Comparison of ENCODE assay signal across 20 cellular contexts in genomic region chr5:148147415-148147814, GRCh38. TPM values are rescaled to one million over a fixed set of nuclear protein-coding genes. Genes with fewer than 3 reads are reported as not detected.
DNase-seq lines count a peak whose midpoint lies in the region; ATAC-seq and TF ChIP-seq lines count a peak whose summit lies in the region.
"Had no signal": no experiment of that assay in that cellular context is flagged by ENCODE, and none has a peak within 500 bp of the region (broad histone marks: within the 10 kb centered on the region; RNA-seq: fewer than 3 reads in every experiment).

No MANE protein-coding gene starts in this region.

- no peak overlapping the region for H2BK120ac ChIP-seq in H9 (ENCODE audit: low read depth, low read length, poor library complexity, severe bottlenecking)

- peak; percentile 96 for DNase-seq in DMS53 treated with DMSO at 0.1 percent for 48 hours (lab: John Stamatoyannopoulos, UW; ENCODE audit: unreplicated experiment)
- peak; percentile 13 for DNase-seq in NCI-H510A (lab: John Stamatoyannopoulos, UW)
- no peak for DNase-seq in left colon
- DNase-seq in prostate gland (ENCODE audit: low spot score), result peak; percentile 29
- no peak for DNase-seq in NCI-H526 treated with DMSO at 0.1 percent for 48 hours (lab: John Stamatoyannopoulos, UW)
- DNase-seq in H9, result no peak
- DNase-seq: activated CD4-positive, alpha-beta memory T cell treated with anti-CD3 and anti-CD28 coated beads for 36 hours; amniotic stem cell; central memory CD4-positive, alpha-beta T cell; GM23248; NCI-H226; Right ventricle myocardium superior; stimulated activated CD4-positive, alpha-beta T cell treated with anti-CD3 and anti-CD28 coated beads, Interleukin-15, amount 100 ng/mL, for 24 hours had no signal

- no peaks in the 10 kb centered on the region for H3K27me3 Mint-ChIP-seq in H9 (ENCODE audit: low read depth)

- H3K27ac Mint-ChIP-seq in H9, result no peak overlapping the region
- H3K27ac Mint-ChIP-seq: activated CD4-positive, alpha-beta memory T cell treated with anti-CD3 and anti-CD28 coated beads for 36 hours; T-helper 1 cell treated with Interleukin-12 subunit alpha and Interleukin-12 subunit beta and Interleukin-4 antibody, amounts not matched to agents 30 μg/mL and 1 μg/mL, for 36 hours had no signal

- H3K4me2 ChIP-seq in H9 (ENCODE audit: insufficient read depth, insufficient read length, low read length), result no peak overlapping the region

- no peaks in the 10 kb centered on the region for H4K20me1 ChIP-seq in H9 (ENCODE audit: control insufficient read depth, insufficient read depth, insufficient read length)

- no peaks in the 10 kb centered on the region for H3K23me2 ChIP-seq in H9 (ENCODE audit: insufficient read length, low read depth, low read length, poor library complexity, severe bottlenecking)

- H3K4me3 ChIP-seq in prostate gland, result no peak overlapping the region
- H3K4me3 ChIP-seq: esophagus muscularis mucosa, gastroesophageal sphincter, GM23248 had no signal

- H2BK15ac ChIP-seq in H9 (ENCODE audit: low read depth, low read length), result no peak overlapping the region

- H3K4ac ChIP-seq in H9 (ENCODE audit: low read depth, low read length), result no peak overlapping the region

- no peak overlapping the region for H2BK5ac ChIP-seq in H9 (ENCODE audit: insufficient read length, low read length)

- no peak overlapping the region for H2AK5ac ChIP-seq in H9 (ENCODE audit: insufficient read length, low read length)

- H3K56ac ChIP-seq in H9 (ENCODE audit: insufficient read length, low read depth, low read length), result no peak overlapping the region

- H3K9me3 ChIP-seq in prostate gland (no peaks in the 10 kb centered on the region), H9 (ENCODE audit: control insufficient read depth, low read depth, low read length) (no peaks in the 10 kb centered on the region)
- H3K9me3 ChIP-seq: esophagus muscularis mucosa, gastroesophageal sphincter had no signal

- H3K4me3 Mint-ChIP-seq in H9, result no peak overlapping the region
- H3K4me3 Mint-ChIP-seq: activated CD4-positive, alpha-beta memory T cell treated with anti-CD3 and anti-CD28 coated beads for 36 hours; T-helper 1 cell treated with Interleukin-12 subunit alpha and Interleukin-12 subunit beta and Interleukin-4 antibody, amounts not matched to agents 30 μg/mL and 1 μg/mL, for 36 hours had no signal

- no peaks in the 10 kb centered on the region for H3K9me3 Mint-ChIP-seq in H9
- H3K9me3 Mint-ChIP-seq: activated CD4-positive, alpha-beta memory T cell treated with anti-CD3 and anti-CD28 coated beads for 36 hours; T-helper 1 cell treated with Interleukin-12 subunit alpha and Interleukin-12 subunit beta and Interleukin-4 antibody, amounts not matched to agents 30 μg/mL and 1 μg/mL, for 36 hours had no signal

- no peak overlapping the region for H3K23ac ChIP-seq in H9 (ENCODE audit: insufficient read length, low read depth, low read length)

- H3K4me1 ChIP-seq in prostate gland (replicated peaks) (peaks cover 11% of the 10 kb centered on the region), H9 (ENCODE audit: insufficient read depth, low read length) (no peaks in the 10 kb centered on the region)
- H3K4me1 ChIP-seq: esophagus muscularis mucosa, gastroesophageal sphincter had no signal

- H4K5ac ChIP-seq in H9 (ENCODE audit: insufficient read length, low read depth, low read length), result no peak overlapping the region

- H3K27ac ChIP-seq in prostate gland (peak overlapping the region; percentile 58 to 61), H9 (ENCODE audit: insufficient read length, low read depth, low read length) (no peak overlapping the region)
- H3K27ac ChIP-seq: esophagus muscularis mucosa, gastroesophageal sphincter, GM23248 had no signal

- intact Hi-C loops in left colon (cut with DNase I, micrococcal nuclease) (no loop called here), prostate gland (cut with DNase I) (no loop called here)

- TF ChIP-seq CTCF in prostate gland (IDR thresholded peaks at IDR 0.05) (no peak), H9 (conservative IDR thresholded peaks at IDR 0.05) (no peak)

- no peak overlapping the region for H2BK12ac ChIP-seq in H9 (ENCODE audit: insufficient read length, low read depth, low read length)

- no peak overlapping the region for H3K9ac ChIP-seq in H9 (ENCODE audit: extremely low read depth, insufficient read length, low read length)
- H3K9ac ChIP-seq: GM23248 had no signal

- H3K14ac ChIP-seq in H9 (ENCODE audit: insufficient read depth, low read length), result no peak overlapping the region

- no peaks in the 10 kb centered on the region for H3K79me2 ChIP-seq in H9 (ENCODE audit: insufficient read depth, low read length)

- H4K91ac ChIP-seq in H9 (ENCODE audit: insufficient read length, low read depth, low read length), result no peak overlapping the region

- H3K36me3 ChIP-seq in prostate gland, result no peaks in the 10 kb centered on the region
- H3K36me3 ChIP-seq: esophagus muscularis mucosa, gastroesophageal sphincter had no signal

- no peaks in the 10 kb centered on the region for H3K4me1 Mint-ChIP-seq in H9

- H4K8ac ChIP-seq in H9 (replicated peaks; ENCODE audit: insufficient read length, low read depth, low read length), result no peak overlapping the region

- H3K36me3 Mint-ChIP-seq in H9 (ENCODE audit: insufficient read depth in 1 of 3, low read depth in 3 of 3), result no peaks in the 10 kb centered on the region
- H3K36me3 Mint-ChIP-seq: activated CD4-positive, alpha-beta memory T cell treated with anti-CD3 and anti-CD28 coated beads for 36 hours had no signal

- no peak overlapping the region for H2BK20ac ChIP-seq in H9 (ENCODE audit: low read depth, low read length, poor library complexity, severe bottlenecking)

- ATAC-seq in left colon (peak; percentile 88), GM18858 (IDR thresholded peaks at IDR 0.05; ENCODE audit: unreplicated experiment) (no peak), HG03097 (IDR thresholded peaks at IDR 0.05; ENCODE audit: low FRiP score, unreplicated experiment) (no peak)
- ATAC-seq: gastroesophageal sphincter had no signal

- TF ChIP-seq POLR2A in prostate gland (IDR thresholded peaks at IDR 0.05), result no peak

- no peak overlapping the region for H2AFZ ChIP-seq in H9 (ENCODE audit: low read length)
- H2AFZ ChIP-seq: GM23248 had no signal

- no peaks in the 10 kb centered on the region for H3K27me3 ChIP-seq in prostate gland (replicated peaks; ENCODE audit: insufficient read depth)
- no peaks in the 10 kb centered on the region for H3K27me3 ChIP-seq in H9 (ENCODE audit: insufficient read depth, low read length)
- H3K27me3 ChIP-seq: esophagus muscularis mucosa, gastroesophageal sphincter had no signal

- 56% methylated on average over 4 of the region's 4 CpGs for WGBS in prostate gland
- WGBS in H9 (ENCODE audit: extremely low coverage, insufficient read length, low lambda C conversion rate), result no CpG with 5 or more reads among the region's 4 CpGs

- H3T11ph ChIP-seq in H9 (ENCODE audit: low read length), result no peak overlapping the region

- no peak overlapping the region for H3K18ac ChIP-seq in H9 (ENCODE audit: insufficient read length, low read depth, low read length)

- H3K79me1 ChIP-seq in H9 (ENCODE audit: insufficient read depth, low read depth, low read length, poor library complexity, severe bottlenecking), result no peaks in the 10 kb centered on the region

RNA-seq across cellular contexts. Expression of gene SPINK14, which starts 20.9 kb away (rescaled TPM):
- not detected for total RNA-seq in left colon
- total RNA-seq in prostate gland, result not detected
- not detected in 2 replicates for total RNA-seq in H9 (2021)
- total RNA-seq: activated CD4-positive, alpha-beta memory T cell treated with anti-CD3 and anti-CD28 coated beads for 36 hours; esophagus muscularis mucosa; gastroesophageal sphincter; GM23248; LHCN-M2; Right ventricle myocardium superior; temporal lobe had no signal

RNA-seq across cellular contexts. Expression of gene SPINK6, which starts 55.4 kb away (rescaled TPM):
- total RNA-seq in left colon (not detected), prostate gland (not detected), H9 (2021) (not detected in 2 replicates)
- total RNA-seq: activated CD4-positive, alpha-beta memory T cell treated with anti-CD3 and anti-CD28 coated beads for 36 hours; esophagus muscularis mucosa; gastroesophageal sphincter; GM23248; LHCN-M2; Right ventricle myocardium superior; temporal lobe had no signal

Comparison
In these comparisons a context has a peak if more than half of its experiments do, and no peak if none do; other contexts are left out.
1. DNase-seq: peak in DMS53 treated with DMSO at 0.1 percent for 48 hours (single experiment), NCI-H510A (single experiment) and prostate gland (single experiment); none in left colon (0 of 2), NCI-H526 treated with DMSO at 0.1 percent for 48 hours (single experiment) and H9 (single experiment).